In genomic region chr19:2533686-2534085, GRCh38 we compare ENCODE assay signal across 12 cellular contexts. TPM values are rescaled to one million over a fixed set of nuclear protein-coding genes. Genes with fewer than 3 reads are reported as not detected.
DNase-seq lines count a peak whose midpoint lies in the region; ATAC-seq, FAIRE-seq and TF ChIP-seq lines count a peak whose summit lies in the region.
"Had no signal": no experiment of that assay in that cellular context is flagged by ENCODE, and none has a peak within 500 bp of the region (broad histone marks: within the 10 kb centered on the region; RNA-seq: fewer than 3 reads in every experiment).

No MANE protein-coding gene starts in this region.

- H3K79me2 ChIP-seq in astrocyte (ENCODE audit: insufficient read depth, low read length): no peaks in the 10 kb centered on the region

- no peak overlapping the region for H3K4me3 ChIP-seq in CD4-positive, alpha-beta memory T cell (ENCODE audit: low read length in 2 of 2)
- H3K4me3 ChIP-seq in HUES48 (ENCODE audit: low read depth, low read length) (no peak overlapping the region), astrocyte (ENCODE audit: insufficient read depth, low read depth, low read length) (no peak overlapping the region)

- intact Hi-C loops in CD4-positive, alpha-beta memory T cell (cut with micrococcal nuclease): no loop called here
- intact Hi-C loops in cardiac septum (cut with DNase I): no loop called here

- no peak for FAIRE-seq in astrocyte (lab: Jason Lieb, UNC)
- FAIRE-seq: GM12892 had no signal

- no peak overlapping the region for H3K27ac ChIP-seq in CD4-positive, alpha-beta memory T cell (ENCODE audit: low read depth, low read length)
- H3K27ac ChIP-seq in HUES48 (ENCODE audit: low read depth, low read length): peak overlapping the region; percentile 46
- H3K27ac ChIP-seq in astrocyte (ENCODE audit: low read depth, low read length): peak overlapping the region; percentile 63

- no peaks in the 10 kb centered on the region for H3K27me3 ChIP-seq in CD4-positive, alpha-beta memory T cell (ENCODE audit: insufficient read depth, low read length)
- H3K27me3 ChIP-seq in HUES48 (ENCODE audit: control insufficient read depth, insufficient read depth, low read length) (no peaks in the 10 kb centered on the region), astrocyte (ENCODE audit: insufficient read depth, low read length) (no peaks in the 10 kb centered on the region)

- H3K36me3 ChIP-seq in CD4-positive, alpha-beta memory T cell (ENCODE audit: insufficient read depth, low read length): no peaks in the 10 kb centered on the region
- no peaks in the 10 kb centered on the region for H3K36me3 ChIP-seq in HUES48 (ENCODE audit: control insufficient read depth, insufficient read depth, low read length)
- no peaks in the 10 kb centered on the region for H3K36me3 ChIP-seq in astrocyte (ENCODE audit: insufficient read depth, low read length)

- H3K9me3 Mint-ChIP-seq in CD4-positive, alpha-beta memory T cell: peaks cover 0 to 2% (median 0%) of the 10 kb centered on the region in 8 donors
- H3K9me3 Mint-ChIP-seq in astrocyte (ENCODE audit: unreplicated experiment) (peaks cover 9% of the 10 kb centered on the region), memory B cell (no peaks in the 10 kb centered on the region)

- no peak overlapping the region for H2AFZ ChIP-seq in astrocyte (ENCODE audit: low read depth, low read length)

- POLR2A ChIA-PET in CD4-positive, alpha-beta memory T cell (lab: Charles Lee; ENCODE audit: partially characterized antibody): interaction anchor here (1.5 to 2.5 kb wide), 4 partner anchors 10 to 57 kb away, joined by 6 to 26 read pairs (median 7); partner anchors contain the start of gene GADD45B

- in situ Hi-C loops in ACHN (cut with HindIII; ENCODE audit: low pct_ligation_motif_present, low pct_unique_long_range_greater_than_20kb, low sequenced_read_pairs): no loop called here

- no peaks in the 10 kb centered on the region for H3K9me3 ChIP-seq in CD4-positive, alpha-beta memory T cell (ENCODE audit: control insufficient read depth in 1 of 2, low read length in 2 of 2)
- peaks cover 10% of the 10 kb centered on the region for H3K9me3 ChIP-seq in HUES48 (ENCODE audit: control insufficient read depth, insufficient read depth, low read length)
- H3K9me3 ChIP-seq in astrocyte (ENCODE audit: insufficient read depth, low read depth, low read length): peaks cover 3% of the 10 kb centered on the region

- peaks cover 23% of the 10 kb centered on the region for H3K4me1 ChIP-seq in CD4-positive, alpha-beta memory T cell (ENCODE audit: insufficient read depth, low read length)
- H3K4me1 ChIP-seq in HUES48 (ENCODE audit: control insufficient read depth, insufficient read depth, low read length) (no peaks in the 10 kb centered on the region), astrocyte (ENCODE audit: insufficient read depth, low read length) (peaks cover 24% of the 10 kb centered on the region)

- no peak for TF ChIP-seq CTCF in astrocyte (IDR thresholded peaks at IDR 0.05; ENCODE audit: insufficient read depth, low read depth, low read length)

- no peaks in the 10 kb centered on the region for H4K20me1 ChIP-seq in astrocyte (ENCODE audit: insufficient read depth, low read length)

- no peak for ATAC-seq in memory B cell (ENCODE audit: low read depth)

- peak overlapping the region in 2 of 8 donors; percentile 35 to 54 for H3K4me3 Mint-ChIP-seq in CD4-positive, alpha-beta memory T cell
- H3K4me3 Mint-ChIP-seq in astrocyte (ENCODE audit: unreplicated experiment) (no peak overlapping the region), memory B cell (no peak overlapping the region)

- H3K36me3 Mint-ChIP-seq in CD4-positive, alpha-beta memory T cell: no peaks in the 10 kb centered on the region
- H3K36me3 Mint-ChIP-seq in astrocyte (ENCODE audit: low read depth, unreplicated experiment): peaks cover 4% of the 10 kb centered on the region
- H3K36me3 Mint-ChIP-seq in memory B cell: peaks cover 11% of the 10 kb centered on the region

- peak overlapping the region in 4 of 7 donors; percentile 58 to 84 (median 76) for H3K27ac Mint-ChIP-seq in CD4-positive, alpha-beta memory T cell
- H3K27ac Mint-ChIP-seq in astrocyte (ENCODE audit: unreplicated experiment) (peak overlapping the region; percentile 93), memory B cell (peak overlapping the region; percentile 22)

- H3K27me3 Mint-ChIP-seq in CD4-positive, alpha-beta memory T cell: no peaks in the 10 kb centered on the region
- H3K27me3 Mint-ChIP-seq in astrocyte (ENCODE audit: low read depth, unreplicated experiment): no peaks in the 10 kb centered on the region
- H3K27me3 Mint-ChIP-seq in memory B cell: no peaks in the 10 kb centered on the region

- H3K9ac ChIP-seq in HUES48 (ENCODE audit: low read depth, low read length) (no peak overlapping the region), astrocyte (ENCODE audit: low read length) (no peak overlapping the region)
- H3K9ac ChIP-seq: SK-N-SH had no signal

- no peak for DNase-seq in CD4-positive, alpha-beta memory T cell
- DNase-seq in astrocyte (ENCODE audit: low read depth): no peak
- DNase-seq in memory B cell (ENCODE audit: low spot score in 2 of 2): no peak
- no peak for DNase-seq in ACHN
- DNase-seq in Ammon's horn (ENCODE audit: low spot score): no peak
- no peak for DNase-seq in cardiac septum (ENCODE audit: low spot score)
- DNase-seq in NCI-H748 (lab: John Stamatoyannopoulos, UW; ENCODE audit: unreplicated experiment): no peak
- DNase-seq: activated CD4-positive, alpha-beta T cell treated with anti-CD3 and anti-CD28 coated beads, Interleukin-2, amount 50 U/mL, for 1 hour; NCI-H526; SK-N-SH had no signal

- peaks cover 15 to 35% (median 25%) of the 10 kb centered on the region in 4 donors for H3K4me1 Mint-ChIP-seq in CD4-positive, alpha-beta memory T cell
- H3K4me1 Mint-ChIP-seq in astrocyte (ENCODE audit: low read depth, unreplicated experiment): peaks cover 20% of the 10 kb centered on the region
- peaks cover 14% of the 10 kb centered on the region for H3K4me1 Mint-ChIP-seq in memory B cell

- peak overlapping the region; percentile 32 for H3K4me2 ChIP-seq in astrocyte (ENCODE audit: low read length)
- H3K4me2 ChIP-seq: SK-N-SH had no signal

- CTCF ChIA-PET in CD4-positive, alpha-beta memory T cell (lab: Charles Lee; ENCODE audit: partially characterized antibody): interaction anchor here (0.7 to 1.5 kb wide), 3 partner anchors 10 to 77 kb away, joined by 3 to 6 read pairs (median 5); no protein-coding TSS in a partner anchor

RNA-seq across cellular contexts. Expression of gene GADD45B, which starts 57.8 kb away (rescaled TPM):
- 10 to 100 TPM; 88.2 to 88.3 TPM for total RNA-seq in CD4-positive, alpha-beta memory T cell
- polyA plus RNA-seq in CD4-positive, alpha-beta memory T cell: 10 to 100 TPM; 44.9 to 94.4 TPM
- total RNA-seq in astrocyte (161 and 190 TPM in 2 replicates), cardiac septum (54.4 TPM)

Comparison
In these comparisons a context has a peak if more than half of its experiments do, and no peak if none do; other contexts are left out.
1. H3K27ac Mint-ChIP-seq: peak in every context shown above with its lines; median percentile 93 in astrocyte; 76 in CD4-positive, alpha-beta memory T cell; 22 in memory B cell.